In the genomic region with DNA sequence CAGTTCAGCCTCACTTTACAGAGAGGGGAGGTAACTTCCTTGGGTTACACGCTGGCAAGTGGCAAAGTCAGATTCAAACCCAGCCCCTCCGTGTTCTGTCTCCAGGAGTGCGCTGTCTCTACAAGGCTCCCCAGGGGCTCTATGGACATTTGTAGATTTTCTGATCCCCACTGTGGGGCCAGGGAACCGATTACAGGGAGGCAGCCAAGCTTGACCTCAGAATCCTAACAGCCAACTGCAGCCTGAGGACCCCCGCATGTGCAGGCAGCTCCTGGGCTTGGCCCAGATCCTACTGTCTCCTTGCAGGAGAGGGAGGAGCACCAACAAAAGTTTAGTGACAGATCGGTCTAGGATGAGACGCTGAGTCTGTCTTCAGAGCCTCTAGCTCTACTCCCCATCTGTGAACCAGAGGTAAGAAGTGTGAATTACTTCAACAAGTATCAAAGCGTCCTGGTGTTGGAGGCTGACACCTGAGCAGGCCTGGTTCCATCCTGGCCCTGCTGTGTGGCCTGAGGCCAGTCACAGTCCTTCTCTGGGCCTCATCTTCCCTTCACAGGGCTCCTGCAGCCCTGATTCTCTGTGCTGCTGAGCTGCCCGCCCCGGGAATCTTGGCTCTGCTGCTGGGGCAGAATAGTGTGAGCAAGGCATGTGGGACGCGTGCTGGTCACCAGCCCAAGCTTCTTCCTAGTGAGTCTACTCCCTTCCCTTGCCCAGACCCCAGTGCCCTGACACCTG, we compare ENCODE assay signal across 30 cellular contexts.
"Had no signal": no experiment of that assay in that cellular context is flagged by ENCODE, and none has a peak within 500 bp of the region (broad histone marks: within the 10 kb centered on the region; RNA-seq: fewer than 3 reads in every experiment).

No MANE protein-coding gene starts in this region.

- H3K36me3 ChIP-seq: brain microvascular endothelial cell, cardiac muscle cell, WERI-Rb-1 had no signal

- ATAC-seq: activated CD8-positive, alpha-beta memory T cell treated with anti-CD3 and anti-CD28 coated beads, Interleukin-2, amount 10 ng/mL, durations not matched to agents 7 days and 5 days; activated naive CD8-positive, alpha-beta T cell treated with anti-CD3 and anti-CD28 coated beads, Interleukin-2, amount 50 U/mL, for 24 hours had no signal

- H3K27me3 Mint-ChIP-seq: activated CD4-positive, alpha-beta memory T cell treated with anti-CD3 and anti-CD28 coated beads, Interleukin-2, amount 10 ng/mL, durations not matched to agents 7 days and 5 days; activated naive CD8-positive, alpha-beta T cell treated with anti-CD3 and anti-CD28 coated beads, Interleukin-2, amount 50 U/mL, for 24 hours; central memory CD8-positive, alpha-beta T cell had no signal

- H3K4me2 ChIP-seq: PC-9 had no signal

- DNase-seq: activated CD4-positive, alpha-beta memory T cell treated with anti-CD3 and anti-CD28 coated beads, Interleukin-2, amount 10 ng/mL, durations not matched to agents 7 days and 5 days; activated CD4-positive, alpha-beta T cell treated with anti-CD3 and anti-CD28 coated beads for 1 hour; activated CD4-positive, alpha-beta T cell treated with anti-CD3 and anti-CD28 coated beads for 48 hours; activated CD4-positive, CD25-positive, alpha-beta regulatory T cell; activated CD8-positive, alpha-beta memory T cell treated with anti-CD3 and anti-CD28 coated beads for 24 hours; activated CD8-positive, alpha-beta memory T cell treated with anti-CD3 and anti-CD28 coated beads, Interleukin-2, amount 10 ng/mL, durations not matched to agents 7 days and 5 days; activated CD8-positive, alpha-beta memory T cell treated with anti-CD3 and anti-CD28 coated beads, Interleukin-2, amount 50 U/mL, for 48 hours; activated effector memory CD4-positive, alpha-beta T cell treated with Interleukin-2 at 50 U/mL for 16 hours; activated naive CD4-positive, alpha-beta T cell treated with anti-CD3 and anti-CD28 coated beads, Interleukin-2, amount 10 ng/mL, durations not matched to agents 7 days and 5 days; activated naive CD8-positive, alpha-beta T cell treated with anti-CD3 and anti-CD28 coated beads, Interleukin-2, amount 50 U/mL, for 24 hours; activated T-cell treated with anti-CD3 and anti-CD28 coated beads, Interleukin-2, amount 50 U/mL, for 48 hours; anterior cingulate cortex; brain microvascular endothelial cell; NCI-H1092 treated with DMSO at 0.1 percent for 48 hours; NCI-H1417; NCI-H187 treated with DMSO at 0.1 percent for 48 hours; NCI-H2081 treated with DMSO at 0.1 percent for 48 hours; NCI-H226; NCI-H524 treated with DMSO at 0.1 percent for 48 hours; NCI-H748 treated with DMSO at 0.1 percent for 48 hours; NK-92 treated with Interleukin-12 subunit alpha and Interleukin-12 subunit beta, amount 100 ng/mL, for 24 hours; PC-9; Right ventricle myocardium superior; SW 1271; T-helper 1 cell; T1000; WERI-Rb-1 had no signal

- H3K4me3 ChIP-seq: cardiac muscle cell, PC-9 had no signal

- H3K9me3 Mint-ChIP-seq: activated CD4-positive, alpha-beta memory T cell treated with anti-CD3 and anti-CD28 coated beads, Interleukin-2, amount 10 ng/mL, durations not matched to agents 7 days and 5 days; activated naive CD4-positive, alpha-beta T cell treated with anti-CD3 and anti-CD28 coated beads, Interleukin-2, amount 10 ng/mL, durations not matched to agents 7 days and 5 days; activated naive CD8-positive, alpha-beta T cell treated with anti-CD3 and anti-CD28 coated beads, Interleukin-2, amount 50 U/mL, for 24 hours; central memory CD8-positive, alpha-beta T cell had no signal

- H3K4me3 Mint-ChIP-seq: activated CD4-positive, alpha-beta memory T cell treated with anti-CD3 and anti-CD28 coated beads, Interleukin-2, amount 10 ng/mL, durations not matched to agents 7 days and 5 days; activated CD8-positive, alpha-beta memory T cell treated with anti-CD3 and anti-CD28 coated beads, Interleukin-2, amount 10 ng/mL, durations not matched to agents 7 days and 5 days; activated naive CD4-positive, alpha-beta T cell treated with anti-CD3 and anti-CD28 coated beads, Interleukin-2, amount 10 ng/mL, durations not matched to agents 7 days and 5 days; activated naive CD8-positive, alpha-beta T cell; activated naive CD8-positive, alpha-beta T cell treated with anti-CD3 and anti-CD28 coated beads, Interleukin-2, amount 50 U/mL, for 24 hours; central memory CD8-positive, alpha-beta T cell had no signal

- H3K27me3 ChIP-seq: brain microvascular endothelial cell, cardiac muscle cell had no signal

- H3K27ac ChIP-seq: brain microvascular endothelial cell, cardiac muscle cell, PC-9, WERI-Rb-1 had no signal

- H3K27ac Mint-ChIP-seq: activated CD4-positive, alpha-beta memory T cell treated with anti-CD3 and anti-CD28 coated beads, Interleukin-2, amount 10 ng/mL, durations not matched to agents 7 days and 5 days; activated CD8-positive, alpha-beta memory T cell treated with anti-CD3 and anti-CD28 coated beads, Interleukin-2, amount 10 ng/mL, durations not matched to agents 7 days and 5 days; activated naive CD4-positive, alpha-beta T cell treated with anti-CD3 and anti-CD28 coated beads, Interleukin-2, amount 10 ng/mL, durations not matched to agents 7 days and 5 days; activated naive CD8-positive, alpha-beta T cell; activated naive CD8-positive, alpha-beta T cell treated with anti-CD3 and anti-CD28 coated beads, Interleukin-2, amount 50 U/mL, for 24 hours had no signal

- H3K36me3 Mint-ChIP-seq: activated CD8-positive, alpha-beta memory T cell treated with anti-CD3 and anti-CD28 coated beads, Interleukin-2, amount 10 ng/mL, durations not matched to agents 7 days and 5 days; activated naive CD4-positive, alpha-beta T cell treated with anti-CD3 and anti-CD28 coated beads, Interleukin-2, amount 10 ng/mL, durations not matched to agents 7 days and 5 days; activated naive CD8-positive, alpha-beta T cell had no signal
